In genomic region chr5:172864747-172865146, GRCh38 we compare ENCODE assay signal across 16 cellular contexts.
"Had no signal": no experiment of that assay in that cellular context is flagged by ENCODE, and none has a peak within 500 bp of the region (broad histone marks: within the 10 kb centered on the region; RNA-seq: fewer than 3 reads in every experiment).

No MANE protein-coding gene starts in this region.

- H3K9me3 ChIP-seq: neutrophil, prostate gland, SK-N-SH, suprapubic skin had no signal

- H3K36me3 ChIP-seq: neutrophil, prostate gland, suprapubic skin, WERI-Rb-1 had no signal

- H3K27me3 ChIP-seq: neutrophil, suprapubic skin had no signal

- H3K27ac ChIP-seq: neutrophil, suprapubic skin, WERI-Rb-1 had no signal

- H3K4me3 ChIP-seq: lung, prostate gland, suprapubic skin had no signal

- ATAC-seq: activated CD4-positive, alpha-beta T cell treated with anti-CD3 and anti-CD28 coated beads for 36 hours; activated T-cell treated with anti-CD3 and anti-CD28 coated beads, Interleukin-2, amount 50 U/mL, for 72 hours; naive thymus-derived CD4-positive, alpha-beta T cell; sciatic nerve had no signal

- DNase-seq: activated CD4-positive, alpha-beta memory T cell treated with anti-CD3 and anti-CD28 coated beads, Interleukin-2, amount 10 ng/mL, durations not matched to agents 7 days and 5 days; activated CD4-positive, alpha-beta T cell treated with anti-CD3 and anti-CD28 coated beads for 36 hours; activated naive CD8-positive, alpha-beta T cell treated with anti-CD3 and anti-CD28 coated beads, Interleukin-2, amount 10 ng/mL, durations not matched to agents 7 days and 5 days; activated T-cell treated with anti-CD3 and anti-CD28 coated beads, Interleukin-2, amount 50 U/mL, for 72 hours; hypothalamus; naive thymus-derived CD4-positive, alpha-beta T cell; SK-N-SH; stimulated activated CD4-positive, alpha-beta T cell treated with anti-CD3 and anti-CD28 coated beads, Interleukin-2, amount 100 ng/mL, for 48 hours; stimulated activated naive CD4-positive, alpha-beta T cell treated with Interleukin-2 at 50 U/mL for 16 hours; T-helper 1 cell; WERI-Rb-1 had no signal
